In the genomic region with DNA sequence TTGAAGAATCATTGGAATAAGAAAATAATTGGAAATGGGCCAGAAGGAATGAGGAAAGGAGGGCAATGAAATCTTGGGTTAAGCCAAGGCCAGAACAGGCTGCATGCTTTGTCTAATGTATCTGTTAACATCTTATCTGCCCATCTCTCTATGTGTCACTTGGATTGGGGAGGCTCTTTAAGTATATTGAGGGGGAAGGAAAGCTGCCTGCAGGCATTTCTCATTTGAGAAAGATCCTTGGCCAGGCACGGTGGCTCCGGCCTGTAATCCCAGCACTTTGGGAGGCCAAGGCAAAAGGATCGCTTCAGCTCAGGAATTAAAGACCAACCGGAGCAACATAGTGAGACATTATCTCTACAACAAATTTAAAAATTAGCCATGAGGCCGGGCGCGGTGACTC, we compare ENCODE assay signal across 22 cellular contexts.
"Had no signal": no experiment of that assay in that cellular context is flagged by ENCODE, and none has a peak within 500 bp of the region (broad histone marks: within the 10 kb centered on the region; RNA-seq: fewer than 3 reads in every experiment).

No MANE protein-coding gene starts in this region.

- H3K4me1 Mint-ChIP-seq: activated CD4-positive, alpha-beta T cell treated with anti-CD3 and anti-CD28 coated beads, Interleukin-2, amount 10 ng/mL, durations not matched to agents 7 days and 5 days; nephron; T-helper 17 cell had no signal

- ATAC-seq: gastroesophageal sphincter, left colon, psoas muscle, T-helper 17 cell had no signal

- H3K4me3 Mint-ChIP-seq: activated CD4-positive, alpha-beta memory T cell treated with anti-CD3 and anti-CD28 coated beads, Interleukin-2, amount 10 ng/mL, durations not matched to agents 7 days and 5 days; activated CD4-positive, alpha-beta T cell treated with anti-CD3 and anti-CD28 coated beads, Interleukin-2, amount 10 ng/mL, durations not matched to agents 7 days and 5 days; nephron; T-helper 17 cell had no signal

- DNase-seq: activated CD4-positive, alpha-beta memory T cell treated with anti-CD3 and anti-CD28 coated beads, Interleukin-2, amount 10 ng/mL, durations not matched to agents 7 days and 5 days; activated CD4-positive, alpha-beta T cell treated with anti-CD3 and anti-CD28 coated beads for 1 hour; activated CD4-positive, alpha-beta T cell treated with anti-CD3 and anti-CD28 coated beads, Interleukin-2, amount 10 ng/mL, durations not matched to agents 7 days and 5 days; activated CD8-positive, alpha-beta memory T cell treated with anti-CD3 and anti-CD28 coated beads, Interleukin-2, amount 50 U/mL, for 48 hours; activated effector memory CD4-positive, alpha-beta T cell treated with anti-CD3 and anti-CD28 coated beads, Interleukin-2, amount 50 U/mL, for 16 hours; activated naive CD4-positive, alpha-beta T cell treated with anti-CD3 and anti-CD28 coated beads, Interleukin-2, amount 50 U/mL, for 16 hours; amygdala; central memory CD4-positive, alpha-beta T cell; left colon; mammary epithelial cell; nucleus accumbens; psoas muscle; sigmoid colon; stimulated activated CD4-positive, alpha-beta T cell treated with anti-CD3 and anti-CD28 coated beads, Interleukin-1b, Interleukin-23, amount 100 ng/mL, for 48 hours; stimulated activated CD4-positive, alpha-beta T cell treated with anti-CD3 and anti-CD28 coated beads, Interleukin-4, amount 100 ng/mL, for 4 hours; stimulated activated CD8-positive, alpha-beta memory T cell treated with anti-CD3 and anti-CD28 coated beads, Interleukin-4, amount 100 ng/mL, for 48 hours; stimulated activated naive CD4-positive, alpha-beta T cell; T-helper 17 cell; T1000; tibial artery had no signal

- H3K27ac Mint-ChIP-seq: activated CD4-positive, alpha-beta memory T cell treated with anti-CD3 and anti-CD28 coated beads, Interleukin-2, amount 10 ng/mL, durations not matched to agents 7 days and 5 days; activated CD4-positive, alpha-beta T cell treated with anti-CD3 and anti-CD28 coated beads, Interleukin-2, amount 10 ng/mL, durations not matched to agents 7 days and 5 days; nephron; T-helper 17 cell had no signal

- H3K27me3 Mint-ChIP-seq: activated CD4-positive, alpha-beta memory T cell treated with anti-CD3 and anti-CD28 coated beads, Interleukin-2, amount 10 ng/mL, durations not matched to agents 7 days and 5 days; activated CD4-positive, alpha-beta T cell treated with anti-CD3 and anti-CD28 coated beads, Interleukin-2, amount 10 ng/mL, durations not matched to agents 7 days and 5 days; T-helper 17 cell had no signal

- H3K9me3 Mint-ChIP-seq: activated CD4-positive, alpha-beta memory T cell treated with anti-CD3 and anti-CD28 coated beads, Interleukin-2, amount 10 ng/mL, durations not matched to agents 7 days and 5 days; activated CD4-positive, alpha-beta T cell treated with anti-CD3 and anti-CD28 coated beads, Interleukin-2, amount 10 ng/mL, durations not matched to agents 7 days and 5 days; nephron had no signal
